9 cellular contexts compared by ENCODE assay signal in the genomic region with DNA sequence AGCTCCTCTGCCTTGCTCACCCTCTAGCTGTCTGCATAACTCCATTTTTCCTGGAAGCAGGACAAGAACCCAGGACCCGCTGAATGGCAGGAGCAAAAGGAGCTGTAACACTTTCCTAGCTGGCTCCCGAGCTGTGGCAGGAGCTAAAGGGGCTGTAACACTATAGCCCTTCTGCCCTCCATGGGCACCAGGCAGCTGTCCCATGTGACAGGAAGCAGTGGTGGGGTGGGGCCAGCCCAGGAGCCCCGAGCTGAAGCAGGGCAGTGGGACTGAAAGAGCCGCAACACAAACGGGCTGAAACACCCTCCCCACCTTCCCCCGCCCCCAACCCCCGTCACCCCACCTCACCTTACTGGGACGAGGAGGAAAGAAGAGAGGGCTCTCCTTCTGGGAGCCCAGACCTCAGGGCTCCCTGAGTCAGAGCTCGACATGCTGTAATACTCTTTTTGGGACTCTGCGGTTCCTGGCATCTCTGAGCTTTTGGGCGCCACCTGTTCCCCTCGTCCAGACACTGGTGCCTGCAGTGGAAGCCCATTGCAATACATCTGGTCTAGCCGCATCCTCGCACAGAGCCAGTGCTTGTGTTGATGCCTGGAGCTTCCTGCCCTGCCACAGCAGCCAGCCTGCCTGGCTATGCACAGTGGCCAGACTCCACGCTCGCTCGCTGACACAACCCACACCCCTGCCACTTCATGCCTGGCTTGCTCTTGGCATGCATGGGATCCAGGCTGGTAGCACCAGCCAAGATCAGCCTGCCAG. TPM values are rescaled to one million over a fixed set of nuclear protein-coding genes. Genes with fewer than 3 reads are reported as not detected.
A peak's percentile ranks its signal among the peaks of the same experiment; 100 is the strongest.
DNase-seq lines count a peak whose midpoint lies in the region; ATAC-seq lines count a peak whose summit lies in the region.
"Had no signal": no experiment of that assay in that cellular context is flagged by ENCODE, and none has a peak within 500 bp of the region (broad histone marks: within the 10 kb centered on the region; RNA-seq: fewer than 3 reads in every experiment).

No MANE protein-coding gene starts in this region.

- DNase-seq in Kasumi-1 (lab: John Stamatoyannopoulos, UW) (peak; percentile 4 to 24), dermis blood vessel endothelial cell (no peak), NCI-H1930 (lab: John Stamatoyannopoulos, UW) (no peak)
- DNase-seq in activated naive CD4-positive, alpha-beta T cell treated with Interleukin-2 at 50 U/mL for 16 hours = peak; percentile 24
- peak; percentile 24 to 31 for DNase-seq in stimulated activated CD4-positive, alpha-beta T cell treated with anti-CD3 and anti-CD28 coated beads, Interleukin-2, amount 100 ng/mL, for 24 hours
- DNase-seq: erythroblast had no signal

- ATAC-seq in GM19397 (IDR thresholded peaks at IDR 0.05; ENCODE audit: unreplicated experiment) = peak; percentile 89
- ATAC-seq in GM21515 (IDR thresholded peaks at IDR 0.05; ENCODE audit: unreplicated experiment) = no peak
- ATAC-seq in GM19328 (IDR thresholded peaks at IDR 0.05; ENCODE audit: unreplicated experiment) = no peak

RNA-seq across cellular contexts. Expression of a gene that starts 39.4 kb away (rescaled TPM):
- total RNA-seq in dermis blood vessel endothelial cell = 7.9 and 8.0 TPM in 2 replicates

Comparison
In these comparisons a context has a peak if more than half of its experiments do, and no peak if none do; other contexts are left out.
1. DNase-seq: peak in Kasumi-1 (2 of 2), activated naive CD4-positive, alpha-beta T cell treated with Interleukin-2 at 50 U/mL for 16 hours (single experiment) and stimulated activated CD4-positive, alpha-beta T cell treated with anti-CD3 and anti-CD28 coated beads, Interleukin-2, amount 100 ng/mL, for 24 hours (2 of 2); none in dermis blood vessel endothelial cell (single experiment) and NCI-H1930 (0 of 2).